In genomic region chr4:23999714-24000113, GRCh38 we compare ENCODE assay signal across 30 cellular contexts.
DNase-seq lines count a peak whose midpoint lies in the region; ATAC-seq, FAIRE-seq and TF ChIP-seq lines count a peak whose summit lies in the region.
"Had no signal": no experiment of that assay in that cellular context is flagged by ENCODE, and none has a peak within 500 bp of the region (broad histone marks: within the 10 kb centered on the region; RNA-seq: fewer than 3 reads in every experiment).

No MANE protein-coding gene starts in this region.

- BruUV-seq in PC-3 (replicated peaks; lab: Mats Ljungman, UMichigan) = no TSS peak

- CTCF ChIA-PET in PC-3 (lab: Charles Lee) = no interaction called here
- CTCF ChIA-PET in GM10248 (lab: Yijun Ruan, JAX) = interaction anchor here (1.0 kb wide), 1 partner anchor 8 kb away, joined by 3 read pairs; no protein-coding TSS in a partner anchor

- H3K4me1 ChIP-seq in PC-3 (ENCODE audit: insufficient read depth, low read length) = no peaks in the 10 kb centered on the region
- H3K4me1 ChIP-seq: breast epithelium, esophagus muscularis mucosa, lower lobe of right lung, stomach, tibial artery had no signal

- no peaks in the 10 kb centered on the region for H3K9me2 ChIP-seq in PC-3 (replicated peaks; ENCODE audit: low read length)
- H3K9me2 ChIP-seq: SK-N-SH had no signal

- H3K9ac ChIP-seq in PC-3 (ENCODE audit: low read length) = no peak overlapping the region
- H3K9ac ChIP-seq: KMS-11, neural progenitor cell, SK-N-SH had no signal

- TF ChIP-seq CTCF in PC-3 (conservative IDR thresholded peaks at IDR 0.05; ENCODE audit: low read depth, low read length) = no peak
- no peak for TF ChIP-seq CTCF in epithelial cell of esophagus (IDR thresholded peaks at IDR 0.05; ENCODE audit: insufficient read depth, low read depth, low read length, missing control alignments)
- no peak for TF ChIP-seq CTCF in GM10248 (IDR thresholded peaks at IDR 0.05; ENCODE audit: control extremely low read depth, extremely low read depth, low read depth, missing control alignments)

- H3K4me3 ChIP-seq in PC-3 (ENCODE audit: low read length) (no peak overlapping the region), epithelial cell of esophagus (ENCODE audit: low read length) (no peak overlapping the region)
- H3K4me3 ChIP-seq: breast epithelium, coronary artery, esophagus muscularis mucosa, lower lobe of right lung, mucosa of descending colon, neural progenitor cell, stomach, tibial artery had no signal

- no peak overlapping the region for H3K27ac ChIP-seq in PC-3 (ENCODE audit: low read length)
- H3K27ac ChIP-seq: breast epithelium, coronary artery, esophagus muscularis mucosa, KMS-11, lower lobe of right lung, neural progenitor cell, stomach, tibial artery had no signal

- no peak for TF ChIP-seq POLR2A in H54 (IDR thresholded peaks at IDR 0.05; ENCODE audit: low read depth, low read length)

- no peaks in the 10 kb centered on the region for H3K27me3 ChIP-seq in PC-3 (ENCODE audit: low read length)
- H3K27me3 ChIP-seq: breast epithelium, esophagus muscularis mucosa, neural progenitor cell, stomach, tibial artery had no signal

- H2AFZ ChIP-seq in PC-3 (ENCODE audit: low read length) = no peak overlapping the region
- H2AFZ ChIP-seq: neural progenitor cell had no signal

- no peak for DNase-seq in H54 (ENCODE audit: insufficient read length, low spot score)
- DNase-seq in PC-3 = peak; percentile 7
- DNase-seq in epithelial cell of esophagus (ENCODE audit: low read depth) = peak; percentile 15
- peak; percentile 10 for DNase-seq in urothelium cell line (ENCODE audit: low spot score)
- no peak for DNase-seq in GM03348 (ENCODE audit: low spot score)
- no peak for DNase-seq in GDM1 (lab: John Stamatoyannopoulos, UW)
- no peak for DNase-seq in GM10248 (ENCODE audit: extremely low spot score)
- DNase-seq: activated CD4-positive, alpha-beta T cell treated with anti-CD3 and anti-CD28 coated beads for 48 hours; activated gamma-delta T cell treated with Interleukin-2 at 50 U/mL for 16 hours; activated T-cell treated with anti-CD3 and anti-CD28 coated beads, Interleukin-2, amount 50 U/mL, for 24 hours; CD8-positive, alpha-beta T cell; DMS153; effector memory CD8-positive, alpha-beta T cell; kidney; lower lobe of right lung; mucosa of descending colon; MV-4-11; NCI-H146; NCI-H526 treated with DMSO at 0.1 percent for 48 hours; RPMI8226; SK-N-SH; stomach; T-helper 17 cell; tibial artery had no signal

- H3K79me2 ChIP-seq in PC-3 (ENCODE audit: low read length) = no peaks in the 10 kb centered on the region

- H4K20me1 ChIP-seq in PC-3 (ENCODE audit: low read length) = no peaks in the 10 kb centered on the region

- no peak overlapping the region for H3K4me2 ChIP-seq in PC-3 (ENCODE audit: low read length)
- H3K4me2 ChIP-seq: KMS-11, neural progenitor cell, SK-N-SH had no signal

- FAIRE-seq in H54 (lab: Jason Lieb, UNC) = peak; percentile 67
- FAIRE-seq in urothelium cell line (lab: Jason Lieb, UNC) = no peak
- FAIRE-seq: GM12892, kidney had no signal

- no peaks in the 10 kb centered on the region for H3K36me3 ChIP-seq in PC-3 (ENCODE audit: low read depth, low read length)
- H3K36me3 ChIP-seq: breast epithelium, esophagus muscularis mucosa, lower lobe of right lung, neural progenitor cell, stomach, tibial artery had no signal

- no peak for ATAC-seq in PC-3
- ATAC-seq: CD8-positive, alpha-beta T cell; effector memory CD8-positive, alpha-beta T cell; lower lobe of right lung; mucosa of descending colon; T-helper 17 cell had no signal

- no peaks in the 10 kb centered on the region for H3F3A ChIP-seq in PC-3 (ENCODE audit: low read length, unreplicated experiment)

- H3K9me3 ChIP-seq in PC-3 (ENCODE audit: low read length) = no peaks in the 10 kb centered on the region
- H3K9me3 ChIP-seq: breast epithelium, esophagus muscularis mucosa, lower lobe of right lung, mucosa of descending colon, SK-N-SH, stomach, tibial artery had no signal

- intact Hi-C loops in PC-3 (cut with micrococcal nuclease) = no loop called here

- POLR2A ChIA-PET in PC-3 (lab: Charles Lee; ENCODE audit: unreplicated experiment) (no interaction called here), GM10248 (lab: Yijun Ruan, JAX) (no interaction called here)

Comparison
In these comparisons a context has a peak if more than half of its experiments do, and no peak if none do; other contexts are left out.
1. DNase-seq: peak in PC-3 (single experiment), epithelial cell of esophagus (single experiment) and urothelium cell line (single experiment); none in H54 (single experiment), GM03348 (single experiment), GDM1 (single experiment) and GM10248 (single experiment).